ENCODE assay signal across 29 cellular contexts in the genomic region with DNA sequence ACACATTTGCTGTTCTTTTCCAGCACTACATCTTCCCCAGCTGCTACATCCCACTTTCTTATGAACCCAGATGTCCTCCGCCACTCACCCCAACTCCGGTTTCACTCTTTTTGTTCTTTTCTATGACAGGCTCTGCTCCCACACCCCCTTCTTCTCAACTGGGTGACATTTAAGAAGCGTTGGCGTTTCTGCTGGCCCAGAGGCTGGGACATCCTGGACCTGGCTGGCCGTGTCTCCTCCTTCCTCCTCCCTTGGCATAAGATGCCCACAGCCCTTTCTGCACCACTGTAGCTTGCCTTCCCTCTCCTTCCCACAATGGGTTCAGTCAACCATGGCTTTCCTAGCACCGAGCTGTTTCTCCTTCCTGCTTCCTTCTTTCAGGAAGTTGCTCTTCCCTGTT. TPM values are rescaled to one million over a fixed set of nuclear protein-coding genes. Genes with fewer than 3 reads are reported as not detected.
"Had no signal": no experiment of that assay in that cellular context is flagged by ENCODE, and none has a peak within 500 bp of the region (broad histone marks: within the 10 kb centered on the region; RNA-seq: fewer than 3 reads in every experiment).

No MANE protein-coding gene starts in this region.

- H3K36me3 ChIP-seq: breast epithelium, gastroesophageal sphincter, pancreas, upper lobe of right lung, WERI-Rb-1 had no signal

- H3K27me3 ChIP-seq: breast epithelium, gastroesophageal sphincter, pancreas, upper lobe of right lung had no signal

- H3K27ac ChIP-seq: breast epithelium, epithelial cell of prostate, pancreas, psoas muscle, upper lobe of right lung, WERI-Rb-1 had no signal

- H3K4me1 ChIP-seq: psoas muscle, upper lobe of right lung had no signal

- ATAC-seq: activated CD4-positive, CD25-positive, alpha-beta regulatory T cell treated with anti-CD3 and anti-CD28 coated beads, Interleukin-2, amount 50 U/mL, for 24 hours; left colon; pancreas; psoas muscle; right cardiac atrium had no signal

- H3K9me3 ChIP-seq: breast epithelium, gastroesophageal sphincter, pancreas, psoas muscle, upper lobe of right lung had no signal

- DNase-seq: activated CD4-positive, alpha-beta memory T cell treated with anti-CD3 and anti-CD28 coated beads for 36 hours; activated CD4-positive, alpha-beta T cell treated with anti-CD3 and anti-CD28 coated beads for 48 hours; activated CD8-positive, alpha-beta memory T cell treated with anti-CD3 and anti-CD28 coated beads, Interleukin-2, amount 50 U/mL, for 4 hours; activated gamma-delta T cell; activated T-cell treated with anti-CD3 and anti-CD28 coated beads, Interleukin-2, amount 50 U/mL, for 1 hour; dermis blood vessel endothelial cell; effector CD4-positive, alpha-beta T cell; hippocampal formation; mammary epithelial cell; nucleus accumbens; stimulated activated CD4-positive, alpha-beta T cell treated with anti-CD3 and anti-CD28 coated beads, Interleukin-2, amount 100 ng/mL, for 48 hours; stimulated activated naive CD4-positive, alpha-beta T cell treated with Interleukin-2 at 50 U/mL for 16 hours; SW 1271; T-helper 9 cell; WERI-Rb-1 had no signal

- H3K4me3 ChIP-seq: breast epithelium, gastroesophageal sphincter, pancreas, psoas muscle, upper lobe of right lung had no signal

RNA-seq across cellular contexts. Expression of a gene that starts 9.4 kb away (rescaled TPM):
- total RNA-seq: activated CD4-positive, alpha-beta memory T cell treated with anti-CD3 and anti-CD28 coated beads for 36 hours; activated CD8-positive, alpha-beta memory T cell treated with anti-CD3 and anti-CD28 coated beads for 36 hours; dermis blood vessel endothelial cell; fibroblast of lung; fibroblast of villous mesenchyme; gastroesophageal sphincter; left colon; liver; mammary epithelial cell; mucosa of gallbladder; pancreas; psoas muscle; right cardiac atrium; upper lobe of right lung had no signal

RNA-seq across cellular contexts. Expression of a gene that starts 16.0 kb away (rescaled TPM):
- total RNA-seq: activated CD4-positive, alpha-beta memory T cell treated with anti-CD3 and anti-CD28 coated beads for 36 hours; activated CD8-positive, alpha-beta memory T cell treated with anti-CD3 and anti-CD28 coated beads for 36 hours; dermis blood vessel endothelial cell; fibroblast of lung; fibroblast of villous mesenchyme; liver; mucosa of gallbladder; pancreas; psoas muscle; right cardiac atrium; upper lobe of right lung had no signal
